In the genomic region with DNA sequence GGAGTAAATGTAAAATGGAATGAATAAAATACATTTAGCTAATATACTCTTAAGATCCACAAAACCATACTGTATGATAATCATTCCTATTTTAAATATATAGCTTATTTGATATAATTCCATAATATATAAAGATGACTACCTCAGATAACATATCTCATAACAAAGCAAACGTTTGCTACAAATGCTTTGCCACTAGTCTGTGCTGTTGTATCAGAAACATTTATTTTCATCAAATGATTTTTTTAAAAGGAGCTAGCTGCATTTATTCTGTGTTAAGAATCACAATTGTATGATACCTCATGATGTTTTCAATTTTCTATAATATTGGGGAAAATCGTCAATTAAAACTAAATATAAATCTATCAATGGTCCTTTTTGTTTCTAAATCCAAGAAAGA, we compare ENCODE assay signal across 10 cellular contexts.
DNase-seq lines count a peak whose midpoint lies in the region; ATAC-seq, FAIRE-seq and TF ChIP-seq lines count a peak whose summit lies in the region.
"Had no signal": no experiment of that assay in that cellular context is flagged by ENCODE, and none has a peak within 500 bp of the region (broad histone marks: within the 10 kb centered on the region; RNA-seq: fewer than 3 reads in every experiment).

No MANE protein-coding gene starts in this region.

- TF ChIP-seq CTCF in D721Med (IDR thresholded peaks at IDR 0.05; ENCODE audit: insufficient read depth, missing control alignments): peak; percentile 68

- H3K27ac Mint-ChIP-seq in CD4-positive, alpha-beta memory T cell: no peak overlapping the region

- no peak for FAIRE-seq in D721Med (lab: Jason Lieb, UNC)

- no peaks in the 10 kb centered on the region for H3K27me3 ChIP-seq in adipocyte (replicated peaks; ENCODE audit: control insufficient read depth, insufficient read depth, low read length)
- H3K27me3 ChIP-seq in CD4-positive, alpha-beta memory T cell (ENCODE audit: insufficient read depth, low read length): no peaks in the 10 kb centered on the region

- H3K9me3 ChIP-seq in adipocyte (ENCODE audit: control insufficient read depth, low read length): no peaks in the 10 kb centered on the region
- no peaks in the 10 kb centered on the region for H3K9me3 ChIP-seq in CD4-positive, alpha-beta memory T cell (ENCODE audit: control insufficient read depth in 1 of 2, low read length in 2 of 2)

- H3K4me1 Mint-ChIP-seq in CD4-positive, alpha-beta memory T cell: no peaks in the 10 kb centered on the region

- H3K9me3 Mint-ChIP-seq in CD4-positive, alpha-beta memory T cell: peaks cover 0 to 12% (median 0%) of the 10 kb centered on the region in 8 donors

- H3K9ac ChIP-seq in adipocyte (ENCODE audit: low read length): no peak overlapping the region

- no peaks in the 10 kb centered on the region for H3K36me3 ChIP-seq in adipocyte (ENCODE audit: control insufficient read depth, insufficient read depth, low read length, severe bottlenecking)
- H3K36me3 ChIP-seq in CD4-positive, alpha-beta memory T cell (ENCODE audit: insufficient read depth, low read length): no peaks in the 10 kb centered on the region

- ATAC-seq in left lobe of liver: peak; percentile 48

- intact Hi-C loops in CD4-positive, alpha-beta memory T cell (cut with micrococcal nuclease): no loop called here

- H3K36me3 Mint-ChIP-seq in CD4-positive, alpha-beta memory T cell: no peaks in the 10 kb centered on the region

- H3K27ac ChIP-seq in CD4-positive, alpha-beta memory T cell (ENCODE audit: low read depth, low read length): no peak overlapping the region

- CTCF ChIA-PET in CD4-positive, alpha-beta memory T cell (lab: Charles Lee; ENCODE audit: partially characterized antibody): no interaction called here

- DNase-seq in D721Med (ENCODE audit: insufficient read length, low spot score) (no peak), NCI-H1105 treated with DMSO at 0.1 percent for 48 hours (lab: John Stamatoyannopoulos, UW) (peak; percentile 63), adipocyte (ENCODE audit: low read depth) (peak; percentile 57), left lobe of liver (ENCODE audit: low spot score) (no peak), GOT3 (lab: John Stamatoyannopoulos, UW) (no peak)
- no peak for DNase-seq in CD4-positive, alpha-beta memory T cell
- no peak for DNase-seq in stimulated activated CD4-positive, alpha-beta T cell treated with anti-CD3 and anti-CD28 coated beads, Interleukin-4, amount 100 ng/mL, for 1 hour
- DNase-seq in stimulated activated CD4-positive, alpha-beta T cell treated with anti-CD3 and anti-CD28 coated beads, Interleukin-15, amount 100 ng/mL, for 24 hours: no peak
- DNase-seq: activated T-cell treated with anti-CD3 and anti-CD28 coated beads for 4 hours, foreskin fibroblast had no signal

- H3K27me3 Mint-ChIP-seq in CD4-positive, alpha-beta memory T cell: no peaks in the 10 kb centered on the region

- H3K4me3 Mint-ChIP-seq in CD4-positive, alpha-beta memory T cell: no peak overlapping the region

- H3K4me3 ChIP-seq in adipocyte (ENCODE audit: low read length): no peak overlapping the region
- H3K4me3 ChIP-seq in CD4-positive, alpha-beta memory T cell (ENCODE audit: low read length in 2 of 2): no peak overlapping the region

- POLR2A ChIA-PET in CD4-positive, alpha-beta memory T cell (lab: Charles Lee; ENCODE audit: partially characterized antibody): no interaction called here

- H3K4me1 ChIP-seq in adipocyte (ENCODE audit: control insufficient read depth, insufficient read depth, low read length): peaks cover 14% of the 10 kb centered on the region
- H3K4me1 ChIP-seq in CD4-positive, alpha-beta memory T cell (ENCODE audit: insufficient read depth, low read length): no peaks in the 10 kb centered on the region

Comparison
In these comparisons a context has a peak if more than half of its experiments do, and no peak if none do; other contexts are left out.
1. DNase-seq: peak in NCI-H1105 treated with DMSO at 0.1 percent for 48 hours (single experiment) and adipocyte (single experiment); none in D721Med (single experiment), left lobe of liver (single experiment), CD4-positive, alpha-beta memory T cell (0 of 5), stimulated activated CD4-positive, alpha-beta T cell treated with anti-CD3 and anti-CD28 coated beads, Interleukin-4, amount 100 ng/mL, for 1 hour (single experiment), stimulated activated CD4-positive, alpha-beta T cell treated with anti-CD3 and anti-CD28 coated beads, Interleukin-15, amount 100 ng/mL, for 24 hours (single experiment) and GOT3 (single experiment).